In genomic region chr14:104816678-104816945, GRCh38 we compare ENCODE assay signal across 7 cellular contexts. TPM values are rescaled to one million over a fixed set of nuclear protein-coding genes. Genes with fewer than 3 reads are reported as not detected.
DNase-seq lines count a peak whose midpoint lies in the region; ATAC-seq lines count a peak whose summit lies in the region.

No MANE protein-coding gene starts in this region.

- POLR2A ChIA-PET in activated CD4-positive, alpha-beta memory T cell treated with anti-CD3 and anti-CD28 coated beads, Interleukin-2, amount 10 ng/mL, durations not matched to agents 7 days and 5 days (lab: Charles Lee) = no interaction called here

- H3K4me3 ChIP-seq in HAP-1 = peak overlapping the region; percentile 92
- H3K4me3 ChIP-seq in iPS-15b (ENCODE audit: low read depth, low read length) = peak overlapping the region; percentile 93
- peak overlapping the region; percentile 79 to 88 for H3K4me3 ChIP-seq in stomach smooth muscle (ENCODE audit: low read length in 2 of 2)

- H3K36me3 ChIP-seq in HAP-1 (replicated peaks) (peaks cover 14% of the 10 kb centered on the region; the same call in 1 of the 2 replicates), iPS-15b (ENCODE audit: control insufficient read depth, insufficient read depth, low read length) (no peaks in the 10 kb centered on the region), stomach smooth muscle (ENCODE audit: control insufficient read depth in 2 of 2, insufficient read depth in 2 of 2, low read length in 2 of 2) (no peaks in the 10 kb centered on the region)

- H3K27ac Mint-ChIP-seq in activated CD4-positive, alpha-beta memory T cell treated with anti-CD3 and anti-CD28 coated beads, Interleukin-2, amount 10 ng/mL, durations not matched to agents 7 days and 5 days = peak overlapping the region; percentile 88

- 0 out of 2 replicates have a peak, but pooled peaks cover 3% of the 10 kb centered on the region for H3K9me3 ChIP-seq in HAP-1
- H3K9me3 ChIP-seq in iPS-15b (ENCODE audit: control insufficient read depth, insufficient read depth, low read length) = no peaks in the 10 kb centered on the region
- no peaks in the 10 kb centered on the region for H3K9me3 ChIP-seq in stomach smooth muscle (ENCODE audit: control insufficient read depth in 2 of 2, low read length in 2 of 2)

- H3K27me3 Mint-ChIP-seq in activated CD4-positive, alpha-beta memory T cell treated with anti-CD3 and anti-CD28 coated beads, Interleukin-2, amount 10 ng/mL, durations not matched to agents 7 days and 5 days = no peaks in the 10 kb centered on the region

- DNase-seq in HAP-1 (ENCODE audit: low spot score in 2 of 2) = no peak
- no peak for DNase-seq in activated CD4-positive, alpha-beta memory T cell treated with anti-CD3 and anti-CD28 coated beads, Interleukin-2, amount 10 ng/mL, durations not matched to agents 7 days and 5 days
- DNase-seq in ACHN = no peak
- no peak for DNase-seq in SKM-1 treated with dmso at 0.1 percent for 144 hours (lab: John Stamatoyannopoulos, UW; ENCODE audit: unreplicated experiment)

- no peak for ATAC-seq in GM18909 (IDR thresholded peaks at IDR 0.05; ENCODE audit: poor library complexity, unreplicated experiment)

- H3K27me3 ChIP-seq in HAP-1 (ENCODE audit: low read depth) (no peaks in the 10 kb centered on the region), iPS-15b (ENCODE audit: control insufficient read depth, insufficient read depth, low read length) (peaks cover 11% of the 10 kb centered on the region), stomach smooth muscle (ENCODE audit: control insufficient read depth in 1 of 2, insufficient read depth in 2 of 2, low read length in 2 of 2) (peaks cover 0 to 2% of the 10 kb centered on the region in 2 donors)

- in situ Hi-C loops in HAP-1 (cut with MboI; ENCODE audit: low sequenced_read_pairs) (no loop called here), ACHN (cut with HindIII; ENCODE audit: low pct_ligation_motif_present, low pct_unique_long_range_greater_than_20kb, low sequenced_read_pairs) (no loop called here)

- no peaks in the 10 kb centered on the region for H3K9me3 Mint-ChIP-seq in activated CD4-positive, alpha-beta memory T cell treated with anti-CD3 and anti-CD28 coated beads, Interleukin-2, amount 10 ng/mL, durations not matched to agents 7 days and 5 days

- CTCF ChIA-PET in activated CD4-positive, alpha-beta memory T cell treated with anti-CD3 and anti-CD28 coated beads, Interleukin-2, amount 10 ng/mL, durations not matched to agents 7 days and 5 days (lab: Charles Lee) = interaction anchor here (1.0 kb wide), 1 partner anchor 62 kb away, joined by 3 read pairs; no protein-coding TSS in a partner anchor

- H3K36me3 Mint-ChIP-seq in activated CD4-positive, alpha-beta memory T cell treated with anti-CD3 and anti-CD28 coated beads, Interleukin-2, amount 10 ng/mL, durations not matched to agents 7 days and 5 days (ENCODE audit: low read depth) = no peaks in the 10 kb centered on the region

- peak overlapping the region; percentile 89 for H3K27ac ChIP-seq in stomach smooth muscle (ENCODE audit: low read length)

- peaks cover 26% of the 10 kb centered on the region for H3K4me1 Mint-ChIP-seq in activated CD4-positive, alpha-beta memory T cell treated with anti-CD3 and anti-CD28 coated beads, Interleukin-2, amount 10 ng/mL, durations not matched to agents 7 days and 5 days

- H3K4me3 Mint-ChIP-seq in activated CD4-positive, alpha-beta memory T cell treated with anti-CD3 and anti-CD28 coated beads, Interleukin-2, amount 10 ng/mL, durations not matched to agents 7 days and 5 days = peak overlapping the region; percentile 87

- H3K4me1 ChIP-seq in HAP-1 (peaks cover 13% of the 10 kb centered on the region), iPS-15b (ENCODE audit: control insufficient read depth, insufficient read depth, low read length) (peaks cover 6% of the 10 kb centered on the region), stomach smooth muscle (ENCODE audit: control insufficient read depth, insufficient read depth, low read length) (peaks cover 33% of the 10 kb centered on the region)

- H3K9ac ChIP-seq in iPS-15b (ENCODE audit: low read depth, low read length) (peak overlapping the region; percentile 87), stomach smooth muscle (ENCODE audit: low read length in 2 of 2) (peak overlapping the region; percentile 73 to 89)

RNA-seq across cellular contexts. Expression of gene ZBTB42, which starts 15.7 kb away (rescaled TPM):
- total RNA-seq in activated CD4-positive, alpha-beta memory T cell treated with anti-CD3 and anti-CD28 coated beads, Interleukin-2, amount 10 ng/mL, durations not matched to agents 7 days and 5 days = 1 to 10 TPM; 4.9 to 5.5 TPM

RNA-seq across cellular contexts. Expression of gene AKT1, which starts 21.1 kb away (rescaled TPM):
- 100 to 1,000 TPM; 157 to 162 TPM for total RNA-seq in activated CD4-positive, alpha-beta memory T cell treated with anti-CD3 and anti-CD28 coated beads, Interleukin-2, amount 10 ng/mL, durations not matched to agents 7 days and 5 days

RNA-seq across cellular contexts. Expression of gene CEP170B, which starts 48.5 kb away (rescaled TPM):
- 1 to 10 TPM; 3.0 to 3.2 TPM for total RNA-seq in activated CD4-positive, alpha-beta memory T cell treated with anti-CD3 and anti-CD28 coated beads, Interleukin-2, amount 10 ng/mL, durations not matched to agents 7 days and 5 days
